Comparison of ENCODE assay signal across 26 cellular contexts in the genomic region with DNA sequence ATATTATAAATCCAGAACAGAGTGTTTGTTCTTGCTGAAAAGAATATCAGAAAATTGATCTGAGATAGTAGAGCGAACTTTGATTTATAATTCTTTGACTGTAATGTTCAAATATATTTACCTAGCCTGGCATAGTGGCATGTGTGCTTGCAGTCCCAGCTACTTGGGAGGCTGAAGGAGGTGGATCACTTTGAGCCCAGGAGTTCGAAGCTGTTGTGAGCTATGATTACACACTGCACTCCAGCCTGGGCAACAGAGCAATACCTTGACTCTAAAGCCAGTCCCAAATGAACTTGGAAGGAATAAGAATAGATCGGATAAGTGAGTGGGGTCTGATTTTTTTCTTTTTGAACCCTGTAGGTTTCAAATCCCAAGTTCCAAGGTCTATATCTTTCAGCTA. TPM values are rescaled to one million over a fixed set of nuclear protein-coding genes. Genes with fewer than 3 reads are reported as not detected.
"Had no signal": no experiment of that assay in that cellular context is flagged by ENCODE, and none has a peak within 500 bp of the region (broad histone marks: within the 10 kb centered on the region; RNA-seq: fewer than 3 reads in every experiment).

No MANE protein-coding gene starts in this region.

- DNase-seq: activated CD4-positive, alpha-beta T cell treated with anti-CD3 and anti-CD28 coated beads, Interleukin-2, amount 10 ng/mL, durations not matched to agents 7 days and 5 days; activated CD4-positive, CD25-positive, alpha-beta regulatory T cell; activated naive CD4-positive, alpha-beta T cell treated with anti-CD3 and anti-CD28 coated beads for 36 hours; activated naive CD8-positive, alpha-beta T cell treated with anti-CD3 and anti-CD28 coated beads, Interleukin-2, amount 50 U/mL, for 24 hours; activated T-cell treated with anti-CD3 and anti-CD28 coated beads for 4 hours; aorta; endodermal cell; head of caudate nucleus; left colon; mesenchymal stem cell; naive thymus-derived CD8-positive, alpha-beta T cell; pancreas; stimulated activated CD4-positive, alpha-beta T cell treated with anti-CD3 and anti-CD28 coated beads, Interleukin-4, amount 100 ng/mL, for 4 hours; stimulated activated CD8-positive, alpha-beta memory T cell treated with anti-CD3 and anti-CD28 coated beads, Interleukin-4, amount 100 ng/mL, for 48 hours; stimulated activated naive CD4-positive, alpha-beta T cell treated with Interleukin-2 at 50 U/mL for 16 hours; T-helper 2 cell had no signal

- ATAC-seq: activated naive CD8-positive, alpha-beta T cell treated with anti-CD3 and anti-CD28 coated beads, Interleukin-2, amount 50 U/mL, for 24 hours; esophagus mucosa; left colon; naive thymus-derived CD8-positive, alpha-beta T cell had no signal

- H3K27me3 ChIP-seq: breast epithelium, pancreas, suprapubic skin had no signal

- H3K9me3 ChIP-seq: breast epithelium, pancreas, SJSA1, suprapubic skin had no signal

- H3K36me3 ChIP-seq: breast epithelium, pancreas, SJSA1, suprapubic skin had no signal

- H3K4me3 ChIP-seq: breast epithelium, pancreas, SJSA1, skin epidermis, suprapubic skin had no signal

- H3K4me1 ChIP-seq: breast epithelium, pancreas, suprapubic skin had no signal

- H3K27ac ChIP-seq: pancreas, SJSA1, suprapubic skin had no signal

RNA-seq across cellular contexts. Expression of gene GNG11, which starts 23.5 kb away (rescaled TPM):
- total RNA-seq: activated CD4-positive, alpha-beta T cell treated with anti-CD3 and anti-CD28 coated beads, Interleukin-2, amount 10 ng/mL, durations not matched to agents 7 days and 5 days; activated CD8-positive, alpha-beta memory T cell treated with anti-CD3 and anti-CD28 coated beads for 36 hours; activated naive CD4-positive, alpha-beta T cell treated with anti-CD3 and anti-CD28 coated beads for 36 hours; activated T-helper 2 cell treated with anti-CD3 and anti-CD28 coated beads, Interferon-gamma antibody, Interleukin-2, Interleukin-4, amounts not matched to agents 10 μg/mL and 5 μg/mL and 100 μg/mL, durations not matched to agents 14 hours and 24 hours and 36 hours had no signal
- polyA plus RNA-seq: naive thymus-derived CD8-positive, alpha-beta T cell had no signal

RNA-seq across cellular contexts. Expression of gene GNGT1, which starts 38.7 kb away (rescaled TPM):
- total RNA-seq: activated CD4-positive, alpha-beta T cell treated with anti-CD3 and anti-CD28 coated beads, Interleukin-2, amount 10 ng/mL, durations not matched to agents 7 days and 5 days; activated CD8-positive, alpha-beta memory T cell treated with anti-CD3 and anti-CD28 coated beads for 36 hours; activated naive CD4-positive, alpha-beta T cell treated with anti-CD3 and anti-CD28 coated beads for 36 hours; activated T-helper 2 cell treated with anti-CD3 and anti-CD28 coated beads, Interferon-gamma antibody, Interleukin-2, Interleukin-4, amounts not matched to agents 10 μg/mL and 5 μg/mL and 100 μg/mL, durations not matched to agents 14 hours and 24 hours and 36 hours; aorta; breast epithelium; cerebellum; dermis microvascular lymphatic vessel endothelial cell; left colon; mucosa of gallbladder; naive thymus-derived CD8-positive, alpha-beta T cell; pancreas; SJSA1; suprapubic skin had no signal
- polyA plus RNA-seq: aorta; naive thymus-derived CD8-positive, alpha-beta T cell; pancreas had no signal

RNA-seq across cellular contexts. Expression of gene TFPI2, which starts 54.5 kb away (rescaled TPM):
- total RNA-seq: activated CD4-positive, alpha-beta T cell treated with anti-CD3 and anti-CD28 coated beads, Interleukin-2, amount 10 ng/mL, durations not matched to agents 7 days and 5 days; activated CD8-positive, alpha-beta memory T cell treated with anti-CD3 and anti-CD28 coated beads for 36 hours; activated naive CD4-positive, alpha-beta T cell treated with anti-CD3 and anti-CD28 coated beads for 36 hours; activated T-helper 2 cell treated with anti-CD3 and anti-CD28 coated beads, Interferon-gamma antibody, Interleukin-2, Interleukin-4, amounts not matched to agents 10 μg/mL and 5 μg/mL and 100 μg/mL, durations not matched to agents 14 hours and 24 hours and 36 hours; naive thymus-derived CD8-positive, alpha-beta T cell had no signal
- polyA plus RNA-seq: naive thymus-derived CD8-positive, alpha-beta T cell had no signal
